ENCODE assay signal across 9 cellular contexts in the genomic region with DNA sequence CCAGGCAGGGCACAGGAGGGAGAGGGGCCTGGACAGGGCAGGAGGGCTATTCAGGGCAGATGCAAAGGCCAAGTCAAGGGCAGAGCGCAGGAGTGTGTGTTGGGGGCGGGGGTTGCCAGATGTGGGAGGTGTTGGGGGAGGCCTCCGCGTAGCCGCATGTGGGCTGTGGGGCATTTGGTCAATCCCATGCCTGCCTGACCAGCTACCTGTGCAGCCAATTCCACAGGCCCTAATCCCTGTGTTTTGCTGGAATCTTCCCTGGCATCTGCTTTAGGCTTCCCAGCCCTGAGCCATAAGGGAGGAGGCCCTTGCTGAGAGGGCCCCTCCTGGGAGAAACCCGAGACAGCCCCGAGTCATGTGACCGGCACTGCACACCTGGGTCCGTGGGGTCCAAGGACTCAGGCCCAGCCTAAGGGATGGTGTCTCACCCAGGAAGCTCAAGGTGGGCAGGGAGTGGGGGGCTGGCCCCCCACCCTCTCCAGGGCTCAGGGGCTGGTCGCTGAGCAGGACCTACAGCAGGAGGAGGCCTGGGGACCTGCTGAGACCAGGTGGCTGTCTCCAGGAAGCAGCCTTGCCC. TPM values are rescaled to one million over a fixed set of nuclear protein-coding genes. Genes with fewer than 3 reads are reported as not detected.
DNase-seq lines count a peak whose midpoint lies in the region; ATAC-seq and TF ChIP-seq lines count a peak whose summit lies in the region.
"Had no signal": no experiment of that assay in that cellular context is flagged by ENCODE, and none has a peak within 500 bp of the region (broad histone marks: within the 10 kb centered on the region; RNA-seq: fewer than 3 reads in every experiment).

No MANE protein-coding gene starts in this region.

- intact Hi-C loops in testis (cut with DNase I; ENCODE audit: low total_unique reads) = no loop called here

- no peaks in the 10 kb centered on the region for H3K4me1 ChIP-seq in hepatocyte (ENCODE audit: insufficient read depth)
- H3K4me1 ChIP-seq in testis = peaks cover 16% of the 10 kb centered on the region

- H3K4me2 ChIP-seq in hepatocyte = peak overlapping the region; percentile 44

- H2AFZ ChIP-seq in hepatocyte = no peak overlapping the region

- H4K20me1 ChIP-seq in hepatocyte (ENCODE audit: insufficient read depth, poor library complexity, severe bottlenecking) = no peaks in the 10 kb centered on the region

- H3K9ac ChIP-seq in SK-N-MC (ENCODE audit: insufficient read length) = peak overlapping the region; percentile 47

- no peaks in the 10 kb centered on the region for H3K27me3 ChIP-seq in hepatocyte
- no peaks in the 10 kb centered on the region for H3K27me3 ChIP-seq in testis

- no peak for TF ChIP-seq CTCF in hepatocyte (IDR thresholded peaks at IDR 0.05; ENCODE audit: poor library complexity)
- no peak for TF ChIP-seq CTCF in testis (IDR thresholded peaks at IDR 0.05)
- no peak for TF ChIP-seq CTCF in foreskin fibroblast (IDR thresholded peaks at IDR 0.05; ENCODE audit: low read depth, low read length)

- H3K36me3 ChIP-seq in SK-N-MC (ENCODE audit: insufficient read depth, low read length) = no peaks in the 10 kb centered on the region
- H3K36me3 ChIP-seq in hepatocyte (replicated peaks; ENCODE audit: insufficient read depth, low read depth) = no peaks in the 10 kb centered on the region
- H3K36me3 ChIP-seq in testis (ENCODE audit: low read depth, missing control alignments) = no peaks in the 10 kb centered on the region

- no peaks in the 10 kb centered on the region for H3K79me2 ChIP-seq in hepatocyte

- H3K27ac ChIP-seq in SK-N-MC = peak overlapping the region; percentile 78
- peak overlapping the region; percentile 20 for H3K27ac ChIP-seq in hepatocyte
- H3K27ac ChIP-seq in testis = peak overlapping the region; percentile 79 to 80

- 81% methylated on average over 6 of the region's 10 CpGs for WGBS in hepatocyte (ENCODE audit: low lambda C conversion rate, missing lambda C conversion rate)
- WGBS in testis, 2 donors = 78 to 92% methylated on average over 4 to 10 of the region's 10 CpGs

- H3K9me2 ChIP-seq in hepatocyte (replicated peaks; ENCODE audit: insufficient read depth) = no peaks in the 10 kb centered on the region

- H3K4me3 ChIP-seq in SK-N-MC (peak overlapping the region; percentile 45), hepatocyte (no peak overlapping the region), testis (no peak overlapping the region), foreskin fibroblast (ENCODE audit: low read depth in 1 of 2, low read length in 2 of 2) (no peak overlapping the region)

- no peak for DNase-seq in activated CD4-positive, CD25-positive, alpha-beta regulatory T cell treated with anti-CD3 and anti-CD28 coated beads, Interleukin-2, amount 50 U/mL, for 72 hours
- DNase-seq in SK-N-MC (ENCODE audit: low read depth, low spot score) = no peak
- DNase-seq in hepatocyte (ENCODE audit: low spot score) = no peak
- no peak for DNase-seq in testis
- DNase-seq in NOMO-1 treated with DMSO at 0.1 percent for 48 hours (lab: John Stamatoyannopoulos, UW; ENCODE audit: unreplicated experiment) = no peak
- DNase-seq in foreskin fibroblast = no peak

- ATAC-seq in activated CD4-positive, CD25-positive, alpha-beta regulatory T cell treated with anti-CD3 and anti-CD28 coated beads, Interleukin-2, amount 50 U/mL, for 24 hours = peak; percentile 2 to 3
- peak; percentile 30 for ATAC-seq in HG02840 (IDR thresholded peaks at IDR 0.05; ENCODE audit: low FRiP score, unreplicated experiment)

- H3K9me3 ChIP-seq in SK-N-MC (ENCODE audit: low read depth, low read length) = no peaks in the 10 kb centered on the region
- no peaks in the 10 kb centered on the region for H3K9me3 ChIP-seq in hepatocyte (ENCODE audit: low read depth)
- no peaks in the 10 kb centered on the region for H3K9me3 ChIP-seq in testis

- TF ChIP-seq POLR2A in testis (IDR thresholded peaks at IDR 0.05) = no peak

RNA-seq across cellular contexts. Expression of a gene that starts 20.3 kb away (rescaled TPM):
- 2.2 and 4.2 TPM in 2 replicates for total RNA-seq in hepatocyte
- polyA plus RNA-seq in hepatocyte = 2.4 and 4.1 TPM in 2 replicates
- total RNA-seq in testis = 10 to 100 TPM; 18.3 to 24.2 TPM
- polyA plus RNA-seq in testis (ENCODE audit: insufficient read depth, low read depth, low replicate concordance) = 40.9 TPM

RNA-seq across cellular contexts. Expression of a gene that starts 33.5 kb away (rescaled TPM):
- 9.3 and 13.4 TPM in 2 replicates for total RNA-seq in hepatocyte
- polyA plus RNA-seq in hepatocyte = 16.4 and 19.0 TPM in 2 replicates
- 10 to 100 TPM; 79.3 to 82.6 TPM for total RNA-seq in testis
- polyA plus RNA-seq in testis (ENCODE audit: insufficient read depth, low read depth, low replicate concordance) = 151 TPM

RNA-seq across cellular contexts. Expression of a gene that starts 42.1 kb away (rescaled TPM):
- not detected in 2 replicates for total RNA-seq in hepatocyte
- polyA plus RNA-seq in hepatocyte = not detected in 2 replicates
- not detected for total RNA-seq in testis
- 1.7 TPM for polyA plus RNA-seq in testis (ENCODE audit: insufficient read depth, low read depth, low replicate concordance)
- polyA plus RNA-seq: BJ had no signal

RNA-seq across cellular contexts. Expression of a gene that starts 45.7 kb away (rescaled TPM):
- total RNA-seq in hepatocyte = 1.9 and 2.0 TPM in 2 replicates
- polyA plus RNA-seq in hepatocyte = 1.7 and 2.3 TPM in 2 replicates
- total RNA-seq in testis = 1 to 10 TPM; 3.5 to 4.9 TPM
- 5.2 TPM for polyA plus RNA-seq in testis (ENCODE audit: insufficient read depth, low read depth, low replicate concordance)

RNA-seq across cellular contexts. Expression of a gene that starts 47.6 kb away (rescaled TPM):
- total RNA-seq in hepatocyte (0.17 TPM in 1 of 2 replicates, not detected in the other), testis (10 to 100 TPM; 12.6 to 14.6 TPM)
- polyA plus RNA-seq in hepatocyte (2.4 and 3.3 TPM in 2 replicates), testis (ENCODE audit: insufficient read depth, low read depth, low replicate concordance) (5.8 TPM)

Comparison
In these comparisons a context has a peak if more than half of its experiments do, and no peak if none do; other contexts are left out.
1. H3K27ac ChIP-seq: peak in every context shown above with its lines; median percentile 80 in testis; 78 in SK-N-MC; 20 in hepatocyte.